In the genomic region with DNA sequence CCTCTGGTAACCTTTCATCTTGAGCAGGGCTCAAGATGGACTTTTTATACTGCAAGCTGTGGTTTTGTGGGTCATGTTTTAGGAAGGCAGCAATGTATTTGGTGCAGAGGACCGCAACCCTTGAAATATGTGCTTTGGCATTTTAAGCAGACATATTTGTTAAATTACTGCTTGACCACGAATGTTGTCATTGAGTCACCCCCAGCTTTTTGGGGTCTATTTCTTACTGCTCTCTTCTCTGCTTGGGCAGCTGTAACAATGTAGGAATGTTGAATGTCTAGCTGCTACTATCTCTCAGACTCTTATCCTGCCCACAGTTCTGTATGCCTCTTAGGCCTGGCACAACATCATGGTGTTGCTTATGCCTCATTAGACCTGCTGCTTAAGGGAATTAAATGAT, we compare ENCODE assay signal across 1 cellular context.
TF ChIP-seq lines count a peak whose summit lies in the region.

No MANE protein-coding gene starts in this region.

TF ChIP-seq in GM23338, 12 proteins besides CTCF, POLR2A, EP300 and RAD21 (continued from another document):
- TF ChIP-seq, protein P1, sequence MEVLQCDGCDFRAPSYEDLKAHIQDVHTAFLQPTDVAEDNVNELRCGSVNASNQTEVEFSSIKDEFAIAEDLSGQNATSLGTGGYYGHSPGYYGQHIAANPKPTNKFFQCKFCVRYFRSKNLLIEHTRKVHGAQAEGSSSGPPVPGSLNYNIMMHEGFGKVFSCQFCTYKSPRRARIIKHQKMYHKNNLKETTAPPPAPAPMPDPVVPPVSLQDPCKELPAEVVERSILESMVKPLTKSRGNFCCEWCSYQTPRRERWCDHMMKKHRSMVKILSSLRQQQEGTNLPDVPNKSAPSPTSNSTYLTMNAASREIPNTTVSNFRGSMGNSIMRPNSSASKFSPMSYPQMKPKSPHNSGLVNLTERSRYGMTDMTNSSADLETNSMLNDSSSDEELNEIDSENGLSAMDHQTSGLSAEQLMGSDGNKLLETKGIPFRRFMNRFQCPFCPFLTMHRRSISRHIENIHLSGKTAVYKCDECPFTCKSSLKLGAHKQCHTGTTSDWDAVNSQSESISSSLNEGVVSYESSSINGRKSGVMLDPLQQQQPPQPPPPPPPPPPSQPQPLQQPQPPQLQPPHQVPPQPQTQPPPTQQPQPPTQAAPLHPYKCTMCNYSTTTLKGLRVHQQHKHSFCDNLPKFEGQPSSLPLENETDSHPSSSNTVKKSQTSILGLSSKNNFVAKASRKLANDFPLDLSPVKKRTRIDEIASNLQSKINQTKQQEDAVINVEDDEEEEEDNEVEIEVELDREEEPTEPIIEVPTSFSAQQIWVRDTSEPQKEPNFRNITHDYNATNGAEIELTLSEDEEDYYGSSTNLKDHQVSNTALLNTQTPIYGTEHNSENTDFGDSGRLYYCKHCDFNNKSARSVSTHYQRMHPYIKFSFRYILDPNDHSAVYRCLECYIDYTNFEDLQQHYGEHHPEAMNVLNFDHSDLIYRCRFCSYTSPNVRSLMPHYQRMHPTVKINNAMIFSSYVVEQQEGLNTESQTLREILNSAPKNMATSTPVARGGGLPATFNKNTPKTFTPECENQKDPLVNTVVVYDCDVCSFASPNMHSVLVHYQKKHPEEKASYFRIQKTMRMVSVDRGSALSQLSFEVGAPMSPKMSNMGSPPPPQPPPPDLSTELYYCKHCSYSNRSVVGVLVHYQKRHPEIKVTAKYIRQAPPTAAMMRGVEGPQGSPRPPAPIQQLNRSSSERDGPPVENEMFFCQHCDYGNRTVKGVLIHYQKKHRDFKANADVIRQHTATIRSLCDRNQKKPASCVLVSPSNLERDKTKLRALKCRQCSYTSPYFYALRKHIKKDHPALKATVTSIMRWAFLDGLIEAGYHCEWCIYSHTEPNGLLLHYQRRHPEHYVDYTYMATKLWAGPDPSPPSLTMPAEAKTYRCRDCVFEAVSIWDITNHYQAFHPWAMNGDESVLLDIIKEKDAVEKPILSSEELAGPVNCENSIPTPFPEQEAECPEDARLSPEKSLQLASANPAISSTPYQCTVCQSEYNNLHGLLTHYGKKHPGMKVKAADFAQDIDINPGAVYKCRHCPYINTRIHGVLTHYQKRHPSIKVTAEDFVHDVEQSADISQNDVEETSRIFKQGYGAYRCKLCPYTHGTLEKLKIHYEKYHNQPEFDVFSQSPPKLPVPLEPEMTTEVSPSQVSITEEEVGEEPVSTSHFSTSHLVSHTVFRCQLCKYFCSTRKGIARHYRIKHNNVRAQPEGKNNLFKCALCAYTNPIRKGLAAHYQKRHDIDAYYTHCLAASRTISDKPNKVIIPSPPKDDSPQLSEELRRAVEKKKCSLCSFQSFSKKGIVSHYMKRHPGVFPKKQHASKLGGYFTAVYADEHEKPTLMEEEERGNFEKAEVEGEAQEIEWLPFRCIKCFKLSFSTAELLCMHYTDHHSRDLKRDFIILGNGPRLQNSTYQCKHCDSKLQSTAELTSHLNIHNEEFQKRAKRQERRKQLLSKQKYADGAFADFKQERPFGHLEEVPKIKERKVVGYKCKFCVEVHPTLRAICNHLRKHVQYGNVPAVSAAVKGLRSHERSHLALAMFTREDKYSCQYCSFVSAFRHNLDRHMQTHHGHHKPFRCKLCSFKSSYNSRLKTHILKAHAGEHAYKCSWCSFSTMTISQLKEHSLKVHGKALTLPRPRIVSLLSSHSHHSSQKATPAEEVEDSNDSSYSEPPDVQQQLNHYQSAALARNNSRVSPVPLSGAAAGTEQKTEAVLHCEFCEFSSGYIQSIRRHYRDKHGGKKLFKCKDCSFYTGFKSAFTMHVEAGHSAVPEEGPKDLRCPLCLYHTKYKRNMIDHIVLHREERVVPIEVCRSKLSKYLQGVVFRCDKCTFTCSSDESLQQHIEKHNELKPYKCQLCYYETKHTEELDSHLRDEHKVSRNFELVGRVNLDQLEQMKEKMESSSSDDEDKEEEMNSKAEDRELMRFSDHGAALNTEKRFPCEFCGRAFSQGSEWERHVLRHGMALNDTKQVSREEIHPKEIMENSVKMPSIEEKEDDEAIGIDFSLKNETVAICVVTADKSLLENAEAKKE (CRISPR knock-in tag; IDR thresholded peaks at IDR 0.05): no peak
- TF ChIP-seq STAT1 (IDR thresholded peaks at IDR 0.05; ENCODE audit: unreplicated experiment) (no peak), ZNF114 (CRISPR knock-in tag; IDR thresholded peaks at IDR 0.05) (no peak), NANOG (IDR thresholded peaks at IDR 0.05; ENCODE audit: borderline replicate concordance) (no peak), ETS1 (IDR thresholded peaks at IDR 0.05) (no peak), POLR2AphosphoS5 (IDR thresholded peaks at IDR 0.05; ENCODE audit: low read depth) (no peak)
